ENCODE assay signal across 19 cellular contexts in the genomic region with DNA sequence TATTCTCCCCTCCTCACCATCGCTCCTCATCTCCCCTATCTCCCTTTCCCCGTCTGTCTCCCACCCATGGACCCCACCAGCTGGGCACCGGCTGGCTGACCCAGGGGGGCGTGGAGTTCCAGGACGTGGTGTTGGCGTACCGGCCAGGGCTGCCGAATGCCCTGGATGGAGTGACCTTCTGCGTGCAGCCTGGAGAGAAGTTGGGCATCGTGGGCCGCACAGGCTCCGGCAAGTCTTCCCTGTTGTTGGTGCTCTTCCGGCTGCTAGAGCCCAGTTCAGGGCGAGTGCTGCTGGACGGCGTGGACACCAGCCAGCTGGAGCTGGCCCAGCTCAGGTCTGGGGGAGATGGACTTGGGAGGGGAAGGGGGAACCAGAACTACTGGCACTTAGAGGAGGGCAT. TPM values are rescaled to one million over a fixed set of nuclear protein-coding genes. Genes with fewer than 3 reads are reported as not detected.
"Had no signal": no experiment of that assay in that cellular context is flagged by ENCODE, and none has a peak within 500 bp of the region (broad histone marks: within the 10 kb centered on the region; RNA-seq: fewer than 3 reads in every experiment).

No MANE protein-coding gene starts in this region.

- H3K9me3 ChIP-seq: prostate gland, right atrium auricular region, sigmoid colon, suprapubic skin, transverse colon, upper lobe of right lung, vagina had no signal

- H3K4me1 Mint-ChIP-seq: memory B cell; neural crest cell; stimulated activated effector memory CD8-positive, alpha-beta T cell treated with anti-CD3 and anti-CD28 coated beads, Interleukin-12 subunit alpha, Interleukin-12 subunit beta, amount 100 ng/mL, for 72 hours had no signal

- H3K27ac Mint-ChIP-seq: memory B cell; stimulated activated naive CD8-positive, alpha-beta T cell treated with anti-CD3 and anti-CD28 coated beads, Interleukin-15, Interleukin-2, amounts not matched to agents 100 ng/mL and 50 ng/mL, for 24 hours had no signal

- H3K9me3 Mint-ChIP-seq: effector memory CD8-positive, alpha-beta T cell; memory B cell; natural killer cell; neural crest cell; stimulated activated effector memory CD8-positive, alpha-beta T cell treated with anti-CD3 and anti-CD28 coated beads, Interleukin-12 subunit alpha, Interleukin-12 subunit beta, amount 100 ng/mL, for 72 hours; stimulated activated naive CD8-positive, alpha-beta T cell treated with anti-CD3 and anti-CD28 coated beads, Interleukin-15, Interleukin-2, amounts not matched to agents 100 ng/mL and 50 ng/mL, for 24 hours had no signal

- H3K4me1 ChIP-seq: prostate gland, right atrium auricular region, sigmoid colon, suprapubic skin, transverse colon, upper lobe of right lung, vagina had no signal

- DNase-seq: cortex of kidney; effector memory CD8-positive, alpha-beta T cell; natural killer cell; sigmoid colon; stimulated activated CD4-positive, alpha-beta T cell treated with anti-CD3 and anti-CD28 coated beads, Interleukin-2, amount 100 ng/mL, for 24 hours; stimulated activated CD4-positive, alpha-beta T cell treated with anti-CD3 and anti-CD28 coated beads, Interleukin-4, amount 100 ng/mL, for 24 hours; transverse colon; upper lobe of right lung had no signal

- H3K27ac ChIP-seq: prostate gland, right atrium auricular region, sigmoid colon, suprapubic skin, transverse colon, upper lobe of right lung, vagina had no signal

- H3K4me3 Mint-ChIP-seq: effector memory CD8-positive, alpha-beta T cell; memory B cell; natural killer cell; neural crest cell; stimulated activated effector memory CD8-positive, alpha-beta T cell treated with anti-CD3 and anti-CD28 coated beads, Interleukin-12 subunit alpha, Interleukin-12 subunit beta, amount 100 ng/mL, for 72 hours; stimulated activated naive CD8-positive, alpha-beta T cell treated with anti-CD3 and anti-CD28 coated beads, Interleukin-15, Interleukin-2, amounts not matched to agents 100 ng/mL and 50 ng/mL, for 24 hours had no signal

- H3K27me3 ChIP-seq: right atrium auricular region, sigmoid colon, suprapubic skin, transverse colon, upper lobe of right lung, vagina had no signal

- H3K36me3 Mint-ChIP-seq: natural killer cell had no signal

- H3K27me3 Mint-ChIP-seq: effector memory CD8-positive, alpha-beta T cell; memory B cell; stimulated activated naive CD8-positive, alpha-beta T cell treated with anti-CD3 and anti-CD28 coated beads, Interleukin-15, Interleukin-2, amounts not matched to agents 100 ng/mL and 50 ng/mL, for 24 hours had no signal

- ATAC-seq: effector memory CD8-positive, alpha-beta T cell; left lobe of liver; natural killer cell; stimulated activated effector memory CD8-positive, alpha-beta T cell treated with anti-CD3 and anti-CD28 coated beads, Interleukin-12 subunit alpha, Interleukin-12 subunit beta, amount 100 ng/mL, for 72 hours; upper lobe of right lung had no signal

- H3K4me3 ChIP-seq: lung, prostate gland, right atrium auricular region, sigmoid colon, suprapubic skin, transverse colon, upper lobe of right lung, vagina had no signal

RNA-seq across cellular contexts. Expression of a gene that starts 7.7 kb away (rescaled TPM):
- total RNA-seq: left lobe of liver, natural killer cell, osteoblast, sigmoid colon had no signal
